16 cellular contexts compared by ENCODE assay signal in genomic region chr7:43592321-43592720, GRCh38. TPM values are rescaled to one million over a fixed set of nuclear protein-coding genes. Genes with fewer than 3 reads are reported as not detected.
DNase-seq lines count a peak whose midpoint lies in the region; ATAC-seq, FAIRE-seq and TF ChIP-seq lines count a peak whose summit lies in the region.
"Had no signal": no experiment of that assay in that cellular context is flagged by ENCODE, and none has a peak within 500 bp of the region (broad histone marks: within the 10 kb centered on the region; RNA-seq: fewer than 3 reads in every experiment).

No MANE protein-coding gene starts in this region.

- H3K27ac ChIP-seq in SK-N-SH (ENCODE audit: low read depth in 2 of 2, low read length in 1 of 2) (peak overlapping the region in 1 of 2 experiments; percentile 46; a peak in 2 of 4 replicates), KMS-11 (peak overlapping the region; percentile 36; the same call in 1 of the 2 replicates)
- H3K27ac ChIP-seq: 22Rv1 had no signal

- H3K27ac Mint-ChIP-seq in nephron: peak overlapping the region in 2 of 3 experiments; percentile 8 to 77

- no peaks in the 10 kb centered on the region for H3K9me3 Mint-ChIP-seq in nephron
- H3K9me3 Mint-ChIP-seq: brain had no signal

- H3K4me1 ChIP-seq in SK-N-SH (ENCODE audit: control insufficient read depth in 1 of 2, insufficient read depth in 2 of 2, low read depth in 1 of 2, low read length in 1 of 2): peaks cover 0 to 24% of the 10 kb centered on the region in 2 experiments; a peak in 2 of 4 replicates
- H3K4me1 ChIP-seq in KMS-11 (ENCODE audit: low read depth, poor library complexity, severe bottlenecking): peaks cover 98% of the 10 kb centered on the region

- H3K36me3 ChIP-seq in SK-N-SH (replicated peaks in 1 of 2; ENCODE audit: control insufficient read depth in 1 of 2, insufficient read depth in 2 of 2, low read length in 1 of 2) (peaks cover 16 to 48% of the 10 kb centered on the region in 2 experiments), KMS-11 (ENCODE audit: insufficient read depth) (no peaks in the 10 kb centered on the region), bronchial epithelial cell (ENCODE audit: control insufficient read depth, insufficient read depth, low read length) (peaks cover 4% of the 10 kb centered on the region)

- no peak for TF ChIP-seq CTCF in SK-N-SH (IDR thresholded peaks at IDR 0.05)
- TF ChIP-seq CTCF in KMS-11 (conservative IDR thresholded peaks at IDR 0.05; ENCODE audit: low read depth, low read length): no peak
- no peak for TF ChIP-seq CTCF in bronchial epithelial cell (IDR thresholded peaks at IDR 0.05; ENCODE audit: insufficient read depth, low read length, severe bottlenecking)
- no peak for TF ChIP-seq CTCF in nephron (IDR thresholded peaks at IDR 0.05; ENCODE audit: unreplicated experiment in 3 of 3)

- peaks cover 100% of the 10 kb centered on the region for H3K79me2 ChIP-seq in SK-N-SH (ENCODE audit: insufficient read depth)
- H3K79me2 ChIP-seq in KMS-11 (ENCODE audit: insufficient read depth, low read depth): peaks cover 98% of the 10 kb centered on the region

- 95% methylated on average over 3 of the region's 3 CpGs for WGBS in SK-N-SH (ENCODE audit: low lambda C conversion rate)

- DNase-seq in SK-N-SH: no peak
- peak; percentile 38 for DNase-seq in bronchial epithelial cell (ENCODE audit: low read depth)
- DNase-seq in stimulated activated naive CD4-positive, alpha-beta T cell treated with Interleukin-2 at 50 U/mL for 16 hours (lab: John Stamatoyannopoulos, UW): no peak
- DNase-seq in hypothalamus (lab: John Stamatoyannopoulos, UW): no peak
- DNase-seq: NCI-H2029 treated with DMSO at 0.1 percent for 48 hours, NCI-H82, right cardiac atrium, SHP77 had no signal

- FAIRE-seq in bronchial epithelial cell (lab: Jason Lieb, UNC): no peak
- FAIRE-seq: endometrium, H1 had no signal

- H3K4me1 Mint-ChIP-seq in nephron: no peaks in the 10 kb centered on the region
- H3K4me1 Mint-ChIP-seq: brain had no signal

- ATAC-seq in SK-N-SH treated with all-trans-retinoic acid at 6 μM for 48 hours (no peak), GM18517 (IDR thresholded peaks at IDR 0.05; ENCODE audit: unreplicated experiment) (no peak)
- ATAC-seq: right cardiac atrium had no signal

- TF ChIP-seq RAD21 in SK-N-SH (IDR thresholded peaks at IDR 0.05; ENCODE audit: low read length): no peak

- no peaks in the 10 kb centered on the region for H3K9me3 ChIP-seq in SK-N-SH

- 0 out of 2 replicates have a peak overlapping the region, but pooled peaks have one; percentile 21 for H3K4me2 ChIP-seq in SK-N-SH
- H3K4me2 ChIP-seq in KMS-11: peak overlapping the region; percentile 64

- H3K27me3 Mint-ChIP-seq in nephron (ENCODE audit: low read depth): no peaks in the 10 kb centered on the region
- H3K27me3 Mint-ChIP-seq: brain had no signal

- no peaks in the 10 kb centered on the region for H3K36me3 Mint-ChIP-seq in nephron (ENCODE audit: low read depth)

- peaks cover 24% of the 10 kb centered on the region for H3F3A ChIP-seq in SK-N-SH (replicated peaks; ENCODE audit: insufficient read depth)

- no peak overlapping the region for H3K9ac ChIP-seq in SK-N-SH
- H3K9ac ChIP-seq in KMS-11: no peak overlapping the region; the same call in 1 of the 2 replicates

- H3K4me3 ChIP-seq in SK-N-SH (ENCODE audit: low read depth in 2 of 2, low read length in 1 of 2) (no peak overlapping the region), KMS-11 (IDR thresholded peaks at IDR 0.05; ENCODE audit: insufficient read depth, low read depth, low read length) (no peak overlapping the region), bronchial epithelial cell (ENCODE audit: low read depth, low read length) (no peak overlapping the region)

- no peak for TF ChIP-seq EP300 in SK-N-SH (IDR thresholded peaks at IDR 0.05; ENCODE audit: borderline replicate concordance in 1 of 2, low read depth in 1 of 2, low read length in 1 of 2)

- H3K27me3 ChIP-seq in SK-N-SH (ENCODE audit: insufficient read depth): no peaks in the 10 kb centered on the region
- no peaks in the 10 kb centered on the region for H3K27me3 ChIP-seq in KMS-11 (ENCODE audit: insufficient read depth, low read depth)
- H3K27me3 ChIP-seq in bronchial epithelial cell (ENCODE audit: control insufficient read depth, insufficient read depth, low read length): no peaks in the 10 kb centered on the region

- POLR2A ChIA-PET in SK-N-SH (lab: Yijun Ruan, JAX): no interaction called here

- H4K20me1 ChIP-seq in SK-N-SH (ENCODE audit: insufficient read depth) (peaks cover 100% of the 10 kb centered on the region), KMS-11 (ENCODE audit: insufficient read depth) (peaks cover 53% of the 10 kb centered on the region)

- H3K4me3 Mint-ChIP-seq in nephron: no peak overlapping the region
- H3K4me3 Mint-ChIP-seq: brain had no signal

- CTCF ChIA-PET in SK-N-SH (lab: Yijun Ruan, JAX): interaction anchor here (1.5 to 3.2 kb wide), 2 partner anchors 10 to 106 kb away, joined by 4 to 27 read pairs; partner anchors contain the start of gene STK17A

- no peak overlapping the region for H2AFZ ChIP-seq in SK-N-SH (ENCODE audit: low read depth)
- no peak overlapping the region for H2AFZ ChIP-seq in KMS-11 (ENCODE audit: low read depth)

- no peaks in the 10 kb centered on the region for H3K9me2 ChIP-seq in SK-N-SH

TF ChIP-seq in SK-N-SH, 30 proteins besides CTCF, POLR2A, EP300 and RAD21:
- TF ChIP-seq ELF1 (IDR thresholded peaks at IDR 0.05): no peak
- 0 out of 2 replicates have a peak, but pooled peaks have one; percentile 13 for TF ChIP-seq YY1 (IDR thresholded peaks at IDR 0.05; ENCODE audit: low read depth)
TF ChIP-seq in SK-N-SH: peak in this region for 1.

TF ChIP-seq in SK-N-SH treated with all-trans-retinoic acid at 6 μM for 48 hours, 23 proteins besides CTCF, POLR2A, EP300 and RAD21:
- no peak for TF ChIP-seq ESRRG (CRISPR knock-in tag; IDR thresholded peaks at IDR 0.05)

RNA-seq across cellular contexts. Expression of gene STK17A, which starts 9.4 kb away (rescaled TPM):
- polyA plus RNA-seq in SK-N-SH (2012; rRNA removed): 47.8 and 52.0 TPM in 2 replicates
- polyA plus RNA-seq in SK-N-SH (2012; cell fraction: cytosol; rRNA removed): 74.7 and 89.6 TPM in 2 replicates
- 34.1 and 67.1 TPM in 2 replicates for polyA plus RNA-seq in SK-N-SH (2012; cell fraction: nucleus; rRNA removed)
- 55.2 and 79.5 TPM in 2 replicates for total RNA-seq in bronchial epithelial cell
